ENCODE assay signal across 7 cellular contexts in the genomic region with DNA sequence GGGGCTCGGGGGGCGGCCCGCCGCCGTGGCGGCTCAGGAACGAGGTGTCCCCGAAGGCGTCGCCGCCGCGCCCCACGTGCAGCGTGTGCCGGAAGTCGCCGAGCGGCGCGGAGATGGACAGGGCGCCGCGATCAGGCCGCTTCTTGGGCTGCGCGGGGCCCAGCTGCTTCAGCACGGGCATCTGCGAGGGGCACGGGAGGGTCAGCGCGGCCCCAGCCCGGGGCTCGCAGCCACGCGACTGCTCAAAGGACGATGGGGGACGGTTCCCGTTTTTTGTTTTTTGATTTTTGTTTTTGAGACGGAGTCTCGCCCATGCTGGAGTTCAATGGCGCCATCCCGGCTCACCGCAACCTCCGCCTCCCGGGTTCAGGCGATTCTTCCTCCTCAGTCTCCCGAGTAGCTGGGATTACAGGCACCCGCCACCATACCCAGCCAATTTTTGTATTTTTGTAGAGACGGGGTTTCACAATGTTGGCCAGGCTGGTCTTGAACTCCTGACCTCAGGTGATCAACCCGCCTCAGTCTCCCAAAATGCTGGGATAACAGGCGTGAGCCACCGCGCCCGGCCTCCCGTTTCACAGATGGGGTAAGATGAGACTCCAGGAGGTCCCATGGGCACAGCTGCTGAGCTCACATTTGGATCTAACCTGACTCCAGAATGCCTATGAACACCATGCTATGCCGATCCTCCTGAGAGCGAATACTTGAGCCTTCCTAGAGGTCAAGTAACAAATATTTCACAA. TPM values are rescaled to one million over a fixed set of nuclear protein-coding genes. Genes with fewer than 3 reads are reported as not detected.
DNase-seq lines count a peak whose midpoint lies in the region; ATAC-seq, FAIRE-seq and TF ChIP-seq lines count a peak whose summit lies in the region.
"Had no signal": no experiment of that assay in that cellular context is flagged by ENCODE, and none has a peak within 500 bp of the region (broad histone marks: within the 10 kb centered on the region; RNA-seq: fewer than 3 reads in every experiment).

No MANE protein-coding gene starts in this region.

- TF ChIP-seq CTCF in K562 (IDR thresholded peaks at IDR 0.05 in 2 of 3, conservative IDR thresholded peaks at IDR 0.05 in 1 of 3; ENCODE audit: insufficient read depth in 2 of 3, low read depth in 1 of 3, low read length in 3 of 3), result no peak
- no peak for TF ChIP-seq CTCF in ovary (IDR thresholded peaks at IDR 0.05)
- TF ChIP-seq CTCF in SK-N-SH (IDR thresholded peaks at IDR 0.05), result no peak

- no peak for TF ChIP-seq EP300 in K562 (IDR thresholded peaks at IDR 0.05; ENCODE audit: low read length)
- no peak for TF ChIP-seq EP300 in ovary (IDR thresholded peaks at IDR 0.05)
- no peak for TF ChIP-seq EP300 in SK-N-SH (IDR thresholded peaks at IDR 0.05; ENCODE audit: borderline replicate concordance in 1 of 2, low read depth in 1 of 2, low read length in 1 of 2)

- intact Hi-C loops in K562 (cut with micrococcal nuclease) (no loop called here), ovary (cut with DNase I) (no loop called here)

- 90% methylated on average over 22 of the region's 58 CpGs for WGBS in K562 (ENCODE audit: insufficient coverage, low coverage, missing lambda C conversion rate)
- 67 to 87% (median 78%) methylated on average over 52 to 58 of the region's 58 CpGs for WGBS in ovary, 3 donors
- 64% methylated on average over 53 of the region's 58 CpGs for WGBS in SK-N-SH (ENCODE audit: low lambda C conversion rate)

- DNase-seq in K562 (ENCODE audit: extremely low read depth in 1 of 4, low spot score in 3 of 4), result peak in 1 of 4 experiments; percentile 18
- peak in 4 of 5 donors; percentile 31 to 54 (median 43) for DNase-seq in ovary
- DNase-seq in central memory CD4-positive, alpha-beta T cell, result no peak
- no peak for DNase-seq in pons (ENCODE audit: low spot score)
- no peak for DNase-seq in SK-N-SH

- H4K20me1 ChIP-seq in K562 (replicated peaks; ENCODE audit: control insufficient read depth, insufficient read depth, low read length), result no peaks in the 10 kb centered on the region
- H4K20me1 ChIP-seq in SK-N-SH (ENCODE audit: insufficient read depth), result peaks cover 5% of the 10 kb centered on the region; the same call in 1 of the 2 replicates

- POLR2A ChIA-PET in K562 (lab: Yijun Ruan, JAX), result no interaction called here
- POLR2A ChIA-PET in SK-N-SH (lab: Yijun Ruan, JAX), result no interaction called here

- H3F3A ChIP-seq in SK-N-SH (replicated peaks; ENCODE audit: insufficient read depth), result peaks cover 24% of the 10 kb centered on the region

- peaks cover 15% of the 10 kb centered on the region for H3K27me3 ChIP-seq in HUES48 (ENCODE audit: control insufficient read depth, insufficient read depth, low read length)
- H3K27me3 ChIP-seq in K562 (ENCODE audit: control insufficient read depth in 2 of 2, insufficient read depth in 2 of 2, low read length in 2 of 2), result peaks cover 0 to 11% of the 10 kb centered on the region in 2 experiments; a peak in 3 of 5 replicates
- no peaks in the 10 kb centered on the region for H3K27me3 ChIP-seq in ovary
- no peaks in the 10 kb centered on the region; the same call in 1 of the 2 replicates for H3K27me3 ChIP-seq in SK-N-SH (ENCODE audit: insufficient read depth)

- no peaks in the 10 kb centered on the region for H3K9me2 ChIP-seq in SK-N-SH

- H3K36me3 ChIP-seq in HUES48 (ENCODE audit: control insufficient read depth, insufficient read depth, low read length), result peaks cover 16% of the 10 kb centered on the region
- H3K36me3 ChIP-seq in K562 (ENCODE audit: control insufficient read depth, insufficient read depth, low read length), result peaks cover 20% of the 10 kb centered on the region; the same call in 2 of the 3 replicates
- no peaks in the 10 kb centered on the region for H3K36me3 ChIP-seq in ovary
- H3K36me3 ChIP-seq in SK-N-SH (replicated peaks in 1 of 2; ENCODE audit: control insufficient read depth in 1 of 2, insufficient read depth in 2 of 2, low read length in 1 of 2), result peaks cover 0 to 14% of the 10 kb centered on the region in 2 experiments

- no peaks in the 10 kb centered on the region for H3K9me1 ChIP-seq in K562 (ENCODE audit: control insufficient read depth, insufficient read depth, low read length)

- no peak for TF ChIP-seq POLR2A in K562 (conservative IDR thresholded peaks at IDR 0.05)
- no peak for TF ChIP-seq POLR2A in ovary (IDR thresholded peaks at IDR 0.05)

- H2AFZ ChIP-seq in K562 (ENCODE audit: low read depth, low read length) (0 out of 2 replicates have a peak overlapping the region, but pooled peaks have one; percentile 40), SK-N-SH (ENCODE audit: low read depth) (no peak overlapping the region)

- H3K9me3 ChIP-seq in HUES48 (ENCODE audit: control insufficient read depth, insufficient read depth, low read length) (no peaks in the 10 kb centered on the region), K562 (replicated peaks; ENCODE audit: control insufficient read depth, insufficient read depth, low read depth, low read length) (no peaks in the 10 kb centered on the region), ovary (no peaks in the 10 kb centered on the region), SK-N-SH (no peaks in the 10 kb centered on the region)

- H3K4me1 ChIP-seq in HUES48 (ENCODE audit: control insufficient read depth, insufficient read depth, low read length) (no peaks in the 10 kb centered on the region), K562 (replicated peaks in 1 of 2; ENCODE audit: control insufficient read depth in 2 of 2, insufficient read depth in 2 of 2, low read length in 2 of 2) (peaks cover 0 to 41% of the 10 kb centered on the region in 2 experiments; a peak in 2 of 5 replicates), ovary (ENCODE audit: insufficient read depth) (peaks cover 12% of the 10 kb centered on the region), SK-N-SH (ENCODE audit: control insufficient read depth in 1 of 2, insufficient read depth in 2 of 2, low read depth in 1 of 2, low read length in 1 of 2) (peaks cover 0 to 17% of the 10 kb centered on the region in 2 experiments; a peak in 1 of 4 replicates)

- H3K79me2 ChIP-seq in K562 (ENCODE audit: control insufficient read depth, insufficient read depth, low read length) (no peaks in the 10 kb centered on the region), SK-N-SH (ENCODE audit: insufficient read depth) (no peaks in the 10 kb centered on the region)

- TF ChIP-seq RAD21 in K562 (CRISPR knock-in tag; conservative IDR thresholded peaks at IDR 0.05 in 1 of 2, IDR thresholded peaks at IDR 0.05 in 1 of 2), result no peak
- TF ChIP-seq RAD21 in SK-N-SH (IDR thresholded peaks at IDR 0.05; ENCODE audit: low read length), result no peak

- H3K4me2 ChIP-seq in K562 (ENCODE audit: insufficient read depth, low read length) (peak overlapping the region; percentile 87; the same call in 1 of the 2 replicates), SK-N-SH (no peak overlapping the region)

- ATAC-seq in K562, result no peak

- no peak overlapping the region for H3K27ac ChIP-seq in HUES48 (ENCODE audit: low read depth, low read length)
- no peak overlapping the region for H3K27ac ChIP-seq in K562 (ENCODE audit: extremely low read depth, low read depth, low read length)
- no peak overlapping the region for H3K27ac ChIP-seq in ovary
- H3K27ac ChIP-seq in SK-N-SH (ENCODE audit: low read depth in 2 of 2, low read length in 1 of 2), result no peak overlapping the region

- CTCF ChIA-PET in K562 (lab: Yijun Ruan, JAX; ENCODE audit: low intra/inter-chr PET ratio), result interaction anchor here (0.7 kb wide), 1 partner anchor 1501 kb away, joined by 4 read pairs; no protein-coding TSS in a partner anchor
- CTCF ChIA-PET in SK-N-SH (lab: Yijun Ruan, JAX), result interaction anchor here (0.6 to 1.7 kb wide), 5 partner anchors 12 to 34 kb away, joined by 3 to 5 read pairs (median 3); no protein-coding TSS in a partner anchor

- no peak overlapping the region for H3K9ac ChIP-seq in HUES48 (ENCODE audit: low read depth, low read length)
- no peak overlapping the region; a peak in 1 of 4 replicates for H3K9ac ChIP-seq in K562 (ENCODE audit: insufficient read depth in 1 of 2, low read depth in 2 of 2, low read length in 2 of 2)
- H3K9ac ChIP-seq in SK-N-SH, result no peak overlapping the region

- peak overlapping the region; percentile 78; the same call in 1 of the 2 replicates for H3K4me3 ChIP-seq in HUES48 (ENCODE audit: low read depth, low read length)
- no peak overlapping the region for H3K4me3 ChIP-seq in K562
- no peak overlapping the region for H3K4me3 ChIP-seq in ovary
- H3K4me3 ChIP-seq in SK-N-SH (ENCODE audit: low read depth in 2 of 2, low read length in 1 of 2), result peak overlapping the region in 1 of 2 experiments; percentile 63; a peak in 1 of 4 replicates

- BruUV-seq in K562 (replicated peaks; lab: Mats Ljungman, UMichigan), result no TSS peak

- in situ Hi-C loops in K562 (cut with MboI), result no loop called here

- no peak for FAIRE-seq in K562 (lab: Jason Lieb, UNC)

RNA-seq across cellular contexts. Expression of a gene that starts 2.0 kb away (rescaled TPM):
- 0.53 TPM in 1 of 2 replicates, not detected in the other for total RNA-seq in K562 (2011; cell fraction: chromatin; rRNA removed; ENCODE audit: low replicate concordance)
- total RNA-seq in K562 (2011; cell fraction: nucleolus; rRNA removed), result 1.2 TPM in 2 replicates
- total RNA-seq in K562 (2011; cell fraction: nucleoplasm; rRNA removed), result 0.44 and 0.61 TPM in 2 replicates
- total RNA-seq in K562 (2014; rRNA removed) (0.64 and 1.6 TPM in 2 replicates), K562 (2014; rRNA removed; fragmentation: Illumina TruSeq; extraction: Trizol) (0.10 TPM in 1 of 2 replicates, not detected in the other), K562 (2015; rRNA removed; fragmentation: Illumina TruSeq; extraction: Trizol) (0.38 and 0.43 TPM in 2 replicates), K562 (2021) (0.58 and 0.74 TPM in 2 replicates), ovary (1 to 10 TPM; 2.7 to 8.3 (median 5.5) TPM)
- polyA plus RNA-seq in K562 (2011; rRNA removed) (0.11 and 0.12 TPM in 2 replicates), K562 (2014; fragmentation: Illumina TruSeq; extraction: Trizol) (0.06 and 0.28 TPM in 2 replicates), K562 (2014; fragmentation: Nextera tagmentation; extraction: Ambion mirVana) (under 1 TPM; 0.23 to 0.34 TPM), K562 (2014; rRNA removed) (0.15 and 0.32 TPM in 2 replicates), ovary (1 to 10 TPM in 1 of 2 donors, under 1 TPM in 1; 0.70 to 3.0 TPM), SK-N-SH (2012; rRNA removed) (0.20 and 0.21 TPM in 2 replicates)
- polyA plus RNA-seq in K562 (2011; cell fraction: cytosol; rRNA removed), result 0.32 and 0.64 TPM in 2 replicates
- 0.24 and 0.43 TPM in 2 replicates for polyA plus RNA-seq in K562 (2011; cell fraction: nucleus; rRNA removed)
- 0.35 and 0.48 TPM in 2 replicates for polyA plus RNA-seq in K562 (2012)
- polyA minus RNA-seq in K562 (2011; rRNA and poly(A)+ RNA removed), result 0.28 TPM in 1 of 2 replicates, not detected in the other
- 0.91 and 0.95 TPM in 2 replicates for polyA minus RNA-seq in K562 (2011; cell fraction: cytosol; rRNA and poly(A)+ RNA removed)
- 0.89 and 1.8 TPM in 2 replicates for polyA minus RNA-seq in K562 (2011; cell fraction: nucleus; rRNA and poly(A)+ RNA removed)
- polyA plus RNA-seq in SK-N-SH (2012; cell fraction: cytosol; rRNA removed), result 0.08 and 0.18 TPM in 2 replicates
- 0.22 and 0.26 TPM in 2 replicates for polyA plus RNA-seq in SK-N-SH (2012; cell fraction: nucleus; rRNA removed)

RNA-seq across cellular contexts. Expression of a gene that starts 7.6 kb away (rescaled TPM):
- not detected in 2 replicates for total RNA-seq in K562 (2011; cell fraction: chromatin; rRNA removed; ENCODE audit: low replicate concordance)
- total RNA-seq in K562 (2011; cell fraction: nucleolus; rRNA removed), result not detected in 2 replicates
- not detected in 2 replicates for total RNA-seq in K562 (2011; cell fraction: nucleoplasm; rRNA removed)
- total RNA-seq in K562 (2014; rRNA removed) (not detected in 2 replicates), K562 (2014; rRNA removed; fragmentation: Illumina TruSeq; extraction: Trizol) (not detected in 2 replicates), K562 (2015; rRNA removed; fragmentation: Illumina TruSeq; extraction: Trizol) (not detected in 2 replicates), K562 (2021) (0.29 and 0.38 TPM in 2 replicates), ovary (10 to 100 TPM in 6 of 7 donors, 1 to 10 TPM in 1; 7.8 to 31.0 (median 18.8) TPM)
- polyA plus RNA-seq in K562 (2011; rRNA removed) (0.09 and 0.15 TPM in 2 replicates), K562 (2014; fragmentation: Illumina TruSeq; extraction: Trizol) (not detected in 2 replicates), K562 (2014; fragmentation: Nextera tagmentation; extraction: Ambion mirVana) (not detected), K562 (2014; rRNA removed) (0.96 TPM in 1 of 2 replicates, not detected in the other), ovary (10 to 100 TPM in 1 of 2 donors, under 1 TPM in 1; 0.55 to 13.2 TPM), SK-N-SH (2012; rRNA removed) (10.8 and 13.5 TPM in 2 replicates)
- polyA plus RNA-seq in K562 (2011; cell fraction: cytosol; rRNA removed), result 0.67 TPM in 1 of 2 replicates, not detected in the other
- polyA plus RNA-seq in K562 (2011; cell fraction: nucleus; rRNA removed), result 0.14 and 0.54 TPM in 2 replicates
- polyA plus RNA-seq in K562 (2012), result 0.32 and 0.38 TPM in 2 replicates
- polyA minus RNA-seq in K562 (2011; rRNA and poly(A)+ RNA removed), result not detected in 2 replicates
- not detected in 2 replicates for polyA minus RNA-seq in K562 (2011; cell fraction: cytosol; rRNA and poly(A)+ RNA removed)
- not detected in 2 replicates for polyA minus RNA-seq in K562 (2011; cell fraction: nucleus; rRNA and poly(A)+ RNA removed)
- polyA plus RNA-seq in SK-N-SH (2012; cell fraction: cytosol; rRNA removed), result 7.7 and 10.3 TPM in 2 replicates
- 6.2 and 17.8 TPM in 2 replicates for polyA plus RNA-seq in SK-N-SH (2012; cell fraction: nucleus; rRNA removed)
- polyA plus RNA-seq: neural cell had no signal

RNA-seq across cellular contexts. Expression of a gene that starts 16.5 kb away (rescaled TPM):
- total RNA-seq in K562 (2011; cell fraction: chromatin; rRNA removed; ENCODE audit: low replicate concordance), result 299 and 811 TPM in 2 replicates
- total RNA-seq in K562 (2011; cell fraction: nucleolus; rRNA removed), result 301 and 324 TPM in 2 replicates
- 310 and 346 TPM in 2 replicates for total RNA-seq in K562 (2011; cell fraction: nucleoplasm; rRNA removed)
- total RNA-seq in K562 (2014; rRNA removed), result 32.2 and 36.0 TPM in 2 replicates
- 6.0 and 8.4 TPM in 2 replicates for total RNA-seq in K562 (2014; rRNA removed; fragmentation: Illumina TruSeq; extraction: Trizol)
- total RNA-seq in K562 (2015; rRNA removed; fragmentation: Illumina TruSeq; extraction: Trizol), result 16.3 and 17.2 TPM in 2 replicates
- 116 and 146 TPM in 2 replicates for total RNA-seq in K562 (2021)
- 28.1 and 70.4 TPM in 2 replicates for polyA plus RNA-seq in K562 (2011; rRNA removed)
- polyA plus RNA-seq in K562 (2011; cell fraction: cytosol; rRNA removed), result 32.2 and 33.2 TPM in 2 replicates
- polyA plus RNA-seq in K562 (2011; cell fraction: nucleus; rRNA removed), result 546 and 794 TPM in 2 replicates
- polyA plus RNA-seq in K562 (2012), result 103 and 172 TPM in 2 replicates
- 44.5 and 79.0 TPM in 2 replicates for polyA plus RNA-seq in K562 (2014; fragmentation: Illumina TruSeq; extraction: Trizol)
- 1 to 10 TPM in 1 of 2 experiments, under 1 TPM in 1; 0.74 to 2.3 TPM for polyA plus RNA-seq in K562 (2014; fragmentation: Nextera tagmentation; extraction: Ambion mirVana)
- 125 and 144 TPM in 2 replicates for polyA plus RNA-seq in K562 (2014; rRNA removed)
- 16.0 and 20.5 TPM in 2 replicates for polyA minus RNA-seq in K562 (2011; rRNA and poly(A)+ RNA removed)
- 21.1 and 33.8 TPM in 2 replicates for polyA minus RNA-seq in K562 (2011; cell fraction: cytosol; rRNA and poly(A)+ RNA removed)
- 88.3 and 112 TPM in 2 replicates for polyA minus RNA-seq in K562 (2011; cell fraction: nucleus; rRNA and poly(A)+ RNA removed)
- total RNA-seq in ovary, result 100 to 1,000 TPM; 105 to 207 (median 156) TPM
- 100 to 1,000 TPM in 1 of 2 donors, 10 to 100 TPM in 1; 29.9 to 122 TPM for polyA plus RNA-seq in ovary
- polyA plus RNA-seq in SK-N-SH (2012; rRNA removed), result 84.0 and 89.1 TPM in 2 replicates
- polyA plus RNA-seq in SK-N-SH (2012; cell fraction: cytosol; rRNA removed), result 7.9 and 9.7 TPM in 2 replicates
- polyA plus RNA-seq in SK-N-SH (2012; cell fraction: nucleus; rRNA removed), result 983 and 1,066 TPM in 2 replicates

RNA-seq across cellular contexts. Expression of a gene that starts 37.1 kb away (rescaled TPM):
- total RNA-seq in K562 (2011; cell fraction: chromatin; rRNA removed; ENCODE audit: low replicate concordance), result not detected in 2 replicates
- not detected in 2 replicates for total RNA-seq in K562 (2011; cell fraction: nucleolus; rRNA removed)
- not detected in 2 replicates for total RNA-seq in K562 (2011; cell fraction: nucleoplasm; rRNA removed)
- total RNA-seq in K562 (2014; rRNA removed), result not detected in 2 replicates
- total RNA-seq in K562 (2014; rRNA removed; fragmentation: Illumina TruSeq; extraction: Trizol), result not detected in 2 replicates
- not detected in 2 replicates for total RNA-seq in K562 (2015; rRNA removed; fragmentation: Illumina TruSeq; extraction: Trizol)
- 0.34 TPM in 1 of 2 replicates, not detected in the other for total RNA-seq in K562 (2021)
- not detected in 2 replicates for polyA plus RNA-seq in K562 (2011; rRNA removed)
- not detected in 2 replicates for polyA plus RNA-seq in K562 (2011; cell fraction: cytosol; rRNA removed)
- not detected in 2 replicates for polyA plus RNA-seq in K562 (2011; cell fraction: nucleus; rRNA removed)
- polyA plus RNA-seq in K562 (2012), result 0.29 TPM in 1 of 2 replicates, not detected in the other
- not detected in 2 replicates for polyA plus RNA-seq in K562 (2014; fragmentation: Illumina TruSeq; extraction: Trizol)
- polyA plus RNA-seq in K562 (2014; fragmentation: Nextera tagmentation; extraction: Ambion mirVana), result not detected
- polyA plus RNA-seq in K562 (2014; rRNA removed), result not detected in 2 replicates
- not detected in 2 replicates for polyA minus RNA-seq in K562 (2011; rRNA and poly(A)+ RNA removed)
- polyA minus RNA-seq in K562 (2011; cell fraction: cytosol; rRNA and poly(A)+ RNA removed), result not detected in 2 replicates
- polyA minus RNA-seq in K562 (2011; cell fraction: nucleus; rRNA and poly(A)+ RNA removed), result not detected in 2 replicates
- not detected for total RNA-seq in ovary
- not detected for polyA plus RNA-seq in ovary
- not detected in 2 replicates for polyA plus RNA-seq in SK-N-SH (2012; rRNA removed)
- polyA plus RNA-seq in SK-N-SH (2012; cell fraction: cytosol; rRNA removed), result not detected in 2 replicates
- polyA plus RNA-seq in SK-N-SH (2012; cell fraction: nucleus; rRNA removed), result not detected in 2 replicates
- polyA plus RNA-seq: neural cell had no signal

RNA-seq across cellular contexts. Expression of a gene that starts 50.3 kb away (rescaled TPM):
- total RNA-seq in K562 (2011; cell fraction: chromatin; rRNA removed; ENCODE audit: low replicate concordance), result not detected in 2 replicates
- not detected in 2 replicates for total RNA-seq in K562 (2011; cell fraction: nucleolus; rRNA removed)
- total RNA-seq in K562 (2011; cell fraction: nucleoplasm; rRNA removed), result not detected in 2 replicates
- not detected in 2 replicates for total RNA-seq in K562 (2014; rRNA removed)
- total RNA-seq in K562 (2014; rRNA removed; fragmentation: Illumina TruSeq; extraction: Trizol), result not detected in 2 replicates
- total RNA-seq in K562 (2015; rRNA removed; fragmentation: Illumina TruSeq; extraction: Trizol), result not detected in 2 replicates
- not detected in 2 replicates for total RNA-seq in K562 (2021)
- polyA plus RNA-seq in K562 (2011; rRNA removed), result not detected in 2 replicates
- polyA plus RNA-seq in K562 (2011; cell fraction: cytosol; rRNA removed), result not detected in 2 replicates
- not detected in 2 replicates for polyA plus RNA-seq in K562 (2011; cell fraction: nucleus; rRNA removed)
- polyA plus RNA-seq in K562 (2012), result 0.17 and 0.36 TPM in 2 replicates
- not detected in 2 replicates for polyA plus RNA-seq in K562 (2014; fragmentation: Illumina TruSeq; extraction: Trizol)
- polyA plus RNA-seq in K562 (2014; fragmentation: Nextera tagmentation; extraction: Ambion mirVana), result under 1 TPM in 1 of 2 experiments, not detected in 1; 0.08 TPM
- polyA plus RNA-seq in K562 (2014; rRNA removed), result not detected in 2 replicates
- not detected in 2 replicates for polyA minus RNA-seq in K562 (2011; rRNA and poly(A)+ RNA removed)
- polyA minus RNA-seq in K562 (2011; cell fraction: cytosol; rRNA and poly(A)+ RNA removed), result not detected in 2 replicates
- polyA minus RNA-seq in K562 (2011; cell fraction: nucleus; rRNA and poly(A)+ RNA removed), result not detected in 2 replicates
- total RNA-seq in ovary, result 10 to 100 TPM in 1 of 7 donors, 1 to 10 TPM in 5, under 1 TPM in 1; 0.95 to 34.2 (median 7.5) TPM
- polyA plus RNA-seq in ovary, result 1 to 10 TPM in 1 of 2 donors, under 1 TPM in 1; 0.25 to 1.3 TPM
- polyA plus RNA-seq in SK-N-SH (2012; rRNA removed), result 0.05 and 0.21 TPM in 2 replicates
- polyA plus RNA-seq in SK-N-SH (2012; cell fraction: cytosol; rRNA removed), result 0.06 TPM in 1 of 2 replicates, not detected in the other
- 0.10 and 0.28 TPM in 2 replicates for polyA plus RNA-seq in SK-N-SH (2012; cell fraction: nucleus; rRNA removed)

Comparison
In these comparisons a context has a peak if more than half of its experiments do, and no peak if none do; other contexts are left out.
1. DNase-seq: peak in ovary (4 of 5); none in central memory CD4-positive, alpha-beta T cell (single experiment), pons (single experiment) and SK-N-SH (single experiment).